ENCODE assay signal across 8 cellular contexts in genomic region chr3:16310486-16310885, GRCh38. TPM values are rescaled to one million over a fixed set of nuclear protein-coding genes. Genes with fewer than 3 reads are reported as not detected.
DNase-seq lines count a peak whose midpoint lies in the region; ATAC-seq and TF ChIP-seq lines count a peak whose summit lies in the region.
"Not testable (repeated sequence)": the region's sequence is repeated elsewhere in the genome, so short reads cannot be mapped to it uniquely, and the experiment has no call there.

No MANE protein-coding gene starts in this region.

- intact Hi-C loops in activated CD4-positive, alpha-beta memory T cell treated with anti-CD3 and anti-CD28 coated beads for 36 hours (cut with micrococcal nuclease); esophagus muscularis mucosa (cut with DNase I): not testable (repeated sequence)

- H3F3A ChIP-seq in smooth muscle cell (ENCODE audit: low read depth) = not testable (repeated sequence)

- WGBS in esophagus muscularis mucosa = 97% methylated on average over 7 of the region's 7 CpGs
- WGBS in smooth muscle cell (ENCODE audit: low lambda C conversion rate) = 95% methylated on average over 7 of the region's 7 CpGs

- CTCF ChIA-PET in T-cell (lab: Charles Lee) = interaction anchor here in 1 of 2 donors (0.7 kb wide), 1 partner anchor 577 kb away, joined by 7 read pairs; no protein-coding TSS in a partner anchor
- CTCF ChIA-PET in activated CD4-positive, alpha-beta memory T cell treated with anti-CD3 and anti-CD28 coated beads for 36 hours (lab: Charles Lee) = interaction anchor here (1.1 kb wide), 1 partner anchor 240 kb away, joined by 3 read pairs; no protein-coding TSS in a partner anchor

- H3K27ac ChIP-seq in CD4-positive, CD25-positive, alpha-beta regulatory T cell (ENCODE audit: insufficient read depth, low read length, poor library complexity, severe bottlenecking) = peak overlapping the region; percentile 81
- H3K27ac ChIP-seq in KOPT-K1 (ENCODE audit: low read depth, low read length, poor library complexity, severe bottlenecking) = peak overlapping the region; percentile 71
- H3K27ac ChIP-seq in esophagus muscularis mucosa (replicated peaks in 1 of 4) = peak overlapping the region; percentile 52 to 69 (median 64)
- peak overlapping the region; percentile 28 for H3K27ac ChIP-seq in smooth muscle cell (ENCODE audit: low read depth)

- H3K79me2 ChIP-seq in smooth muscle cell (ENCODE audit: low read depth) = not testable (repeated sequence)

- H3K9me3 Mint-ChIP-seq in CD4-positive, CD25-positive, alpha-beta regulatory T cell; T-cell; activated CD4-positive, alpha-beta memory T cell treated with anti-CD3 and anti-CD28 coated beads for 36 hours; activated T-cell treated with anti-CD3 and anti-CD28 coated beads, Interleukin-2, amount 50 U/mL, for 72 hours; activated naive CD8-positive, alpha-beta T cell treated with anti-CD3 and anti-CD28 coated beads for 36 hours: not testable (repeated sequence)

- not testable (repeated sequence) for H3K9me3 ChIP-seq in CD4-positive, CD25-positive, alpha-beta regulatory T cell (ENCODE audit: control insufficient read depth in 2 of 2, low read length in 2 of 2); KOPT-K1 (ENCODE audit: insufficient read depth, low read length, poor library complexity, severe bottlenecking); esophagus muscularis mucosa; smooth muscle cell (replicated peaks; ENCODE audit: low read depth)

- peaks cover 57% of the 10 kb centered on the region for H3K36me3 Mint-ChIP-seq in CD4-positive, CD25-positive, alpha-beta regulatory T cell
- peaks cover 51% of the 10 kb centered on the region for H3K36me3 Mint-ChIP-seq in T-cell
- H3K36me3 Mint-ChIP-seq in activated CD4-positive, alpha-beta memory T cell treated with anti-CD3 and anti-CD28 coated beads for 36 hours = peaks cover 51% of the 10 kb centered on the region
- peaks cover 4 to 26% of the 10 kb centered on the region in 2 donors for H3K36me3 Mint-ChIP-seq in activated T-cell treated with anti-CD3 and anti-CD28 coated beads, Interleukin-2, amount 50 U/mL, for 72 hours (ENCODE audit: insufficient read depth in 2 of 2)
- H3K36me3 Mint-ChIP-seq in activated naive CD8-positive, alpha-beta T cell treated with anti-CD3 and anti-CD28 coated beads for 36 hours = peaks cover 85% of the 10 kb centered on the region

- H3K9ac ChIP-seq in smooth muscle cell (ENCODE audit: low read depth) = not testable (repeated sequence)

- TF ChIP-seq POLR2A in esophagus muscularis mucosa (IDR thresholded peaks at IDR 0.05; ENCODE audit: low read depth) = not testable (repeated sequence)

- H3K4me3 Mint-ChIP-seq in CD4-positive, CD25-positive, alpha-beta regulatory T cell = peak overlapping the region; percentile 71 to 89 (median 82)
- H3K4me3 Mint-ChIP-seq in T-cell = peak overlapping the region in 1 of 3 donors; percentile 88
- not testable (repeated sequence) for H3K4me3 Mint-ChIP-seq in activated CD4-positive, alpha-beta memory T cell treated with anti-CD3 and anti-CD28 coated beads for 36 hours
- H3K4me3 Mint-ChIP-seq in activated T-cell treated with anti-CD3 and anti-CD28 coated beads, Interleukin-2, amount 50 U/mL, for 72 hours = peak overlapping the region; percentile 54 to 75
- peak overlapping the region; percentile 29 for H3K4me3 Mint-ChIP-seq in activated naive CD8-positive, alpha-beta T cell treated with anti-CD3 and anti-CD28 coated beads for 36 hours

- TF ChIP-seq EP300 in esophagus muscularis mucosa (IDR thresholded peaks at IDR 0.05) = not testable (repeated sequence)

- not testable (repeated sequence) for TF ChIP-seq CTCF in esophagus muscularis mucosa (IDR thresholded peaks at IDR 0.05); smooth muscle cell (IDR thresholded peaks at IDR 0.05; ENCODE audit: borderline replicate concordance, insufficient read depth, poor library complexity, severe bottlenecking)

- H3K4me1 ChIP-seq in CD4-positive, CD25-positive, alpha-beta regulatory T cell (ENCODE audit: control insufficient read depth, insufficient read depth, low read length, poor library complexity, severe bottlenecking) = peaks cover 100% of the 10 kb centered on the region
- peaks cover 7 to 40% (median 25%) of the 10 kb centered on the region in 4 donors for H3K4me1 ChIP-seq in esophagus muscularis mucosa
- H3K4me1 ChIP-seq in smooth muscle cell (ENCODE audit: low read depth) = not testable (repeated sequence)

- POLR2A ChIA-PET in T-cell (lab: Charles Lee) = not testable (repeated sequence)
- POLR2A ChIA-PET in activated CD4-positive, alpha-beta memory T cell treated with anti-CD3 and anti-CD28 coated beads for 36 hours (lab: Charles Lee) = interaction anchor here (1.1 kb wide), 1 partner anchor 46 kb away, joined by 3 read pairs; the partner anchor contains the start of genes DPH3 and OXNAD1

- H3K4me1 Mint-ChIP-seq in CD4-positive, CD25-positive, alpha-beta regulatory T cell = peaks cover 44 to 93% (median 77%) of the 10 kb centered on the region in 4 donors
- H3K4me1 Mint-ChIP-seq in T-cell = peaks cover 92 to 93% (median 93%) of the 10 kb centered on the region in 3 donors
- peaks cover 91% of the 10 kb centered on the region for H3K4me1 Mint-ChIP-seq in activated CD4-positive, alpha-beta memory T cell treated with anti-CD3 and anti-CD28 coated beads for 36 hours (ENCODE audit: low read depth)
- H3K4me1 Mint-ChIP-seq in activated T-cell treated with anti-CD3 and anti-CD28 coated beads, Interleukin-2, amount 50 U/mL, for 72 hours (ENCODE audit: low read depth) = peaks cover 94% of the 10 kb centered on the region
- H3K4me1 Mint-ChIP-seq in activated naive CD8-positive, alpha-beta T cell treated with anti-CD3 and anti-CD28 coated beads for 36 hours = peaks cover 87% of the 10 kb centered on the region

- ATAC-seq in CD4-positive, CD25-positive, alpha-beta regulatory T cell (ENCODE audit: low read depth in 2 of 2); T-cell (replicated peaks in 1 of 4); activated T-cell treated with anti-CD3 and anti-CD28 coated beads, Interleukin-2, amount 50 U/mL, for 72 hours (replicated peaks in 1 of 2): not testable (repeated sequence)

- H3K27me3 ChIP-seq in CD4-positive, CD25-positive, alpha-beta regulatory T cell (ENCODE audit: control insufficient read depth, insufficient read depth, low read length); esophagus muscularis mucosa; smooth muscle cell (ENCODE audit: low read depth): not testable (repeated sequence)

- not testable (repeated sequence) for H3K4me2 ChIP-seq in smooth muscle cell

- not testable (repeated sequence) for DNase-seq in CD4-positive, CD25-positive, alpha-beta regulatory T cell; activated T-cell treated with anti-CD3 and anti-CD28 coated beads, Interleukin-2, amount 50 U/mL, for 72 hours; activated naive CD8-positive, alpha-beta T cell treated with anti-CD3 and anti-CD28 coated beads for 36 hours; smooth muscle cell (lab: John Stamatoyannopoulos, UW; ENCODE audit: unreplicated experiment)
- DNase-seq in T-cell (peak in 1 of 34 experiments; percentile 12), esophagus muscularis mucosa (ENCODE audit: extremely low spot score) (peak; percentile 64)
- DNase-seq in activated CD4-positive, alpha-beta memory T cell treated with anti-CD3 and anti-CD28 coated beads for 36 hours = peak; percentile 9

- peaks cover 18% of the 10 kb centered on the region for H3K36me3 ChIP-seq in CD4-positive, CD25-positive, alpha-beta regulatory T cell (ENCODE audit: control insufficient read depth, insufficient read depth, low read length)
- peaks cover 43% of the 10 kb centered on the region for H3K36me3 ChIP-seq in KOPT-K1 (ENCODE audit: insufficient read depth, low read length)
- peaks cover 0 to 38% (median 16%) of the 10 kb centered on the region in 4 donors for H3K36me3 ChIP-seq in esophagus muscularis mucosa
- not testable (repeated sequence) for H3K36me3 ChIP-seq in smooth muscle cell (ENCODE audit: low read depth)

- H4K20me1 ChIP-seq in smooth muscle cell (ENCODE audit: low read depth) = not testable (repeated sequence)

- peak overlapping the region; percentile 67 for H3K4me3 ChIP-seq in CD4-positive, CD25-positive, alpha-beta regulatory T cell (ENCODE audit: low read depth, low read length)
- H3K4me3 ChIP-seq in esophagus muscularis mucosa, smooth muscle cell: not testable (repeated sequence)

- not testable (repeated sequence) for H2AFZ ChIP-seq in smooth muscle cell (ENCODE audit: low read depth)

- H3K27ac Mint-ChIP-seq in CD4-positive, CD25-positive, alpha-beta regulatory T cell = peak overlapping the region in 2 of 3 donors; percentile 89 to 93
- H3K27ac Mint-ChIP-seq in T-cell = peak overlapping the region; percentile 98 to 99
- peak overlapping the region; percentile 84 for H3K27ac Mint-ChIP-seq in activated CD4-positive, alpha-beta memory T cell treated with anti-CD3 and anti-CD28 coated beads for 36 hours
- peak overlapping the region; percentile 89 for H3K27ac Mint-ChIP-seq in activated T-cell treated with anti-CD3 and anti-CD28 coated beads, Interleukin-2, amount 50 U/mL, for 72 hours
- peak overlapping the region; percentile 96 for H3K27ac Mint-ChIP-seq in activated naive CD8-positive, alpha-beta T cell treated with anti-CD3 and anti-CD28 coated beads for 36 hours

- H3K27me3 Mint-ChIP-seq in CD4-positive, CD25-positive, alpha-beta regulatory T cell; T-cell; activated CD4-positive, alpha-beta memory T cell treated with anti-CD3 and anti-CD28 coated beads for 36 hours; activated T-cell treated with anti-CD3 and anti-CD28 coated beads, Interleukin-2, amount 50 U/mL, for 72 hours (ENCODE audit: low read depth); activated naive CD8-positive, alpha-beta T cell treated with anti-CD3 and anti-CD28 coated beads for 36 hours: not testable (repeated sequence)

RNA-seq across cellular contexts. Expression of gene OXNAD1, which starts 45.5 kb away (rescaled TPM):
- 109 TPM for total RNA-seq in CD4-positive, CD25-positive, alpha-beta regulatory T cell
- polyA plus RNA-seq in CD4-positive, CD25-positive, alpha-beta regulatory T cell = 10 to 100 TPM; 31.1 to 67.1 (median 50.4) TPM
- total RNA-seq in T-cell = 100 to 1,000 TPM in 3 of 5 donors, 10 to 100 TPM in 2; 78.5 to 218 (median 101) TPM
- total RNA-seq in activated CD4-positive, alpha-beta memory T cell treated with anti-CD3 and anti-CD28 coated beads for 36 hours = 10 to 100 TPM; 23.5 to 24.0 TPM
- total RNA-seq in activated T-cell treated with anti-CD3 and anti-CD28 coated beads, Interleukin-2, amount 50 U/mL, for 72 hours = 10 to 100 TPM; 34.3 to 52.0 TPM
- 10 to 100 TPM; 37.9 to 41.8 TPM for total RNA-seq in activated naive CD8-positive, alpha-beta T cell treated with anti-CD3 and anti-CD28 coated beads for 36 hours
- 10 to 100 TPM in 2 of 4 donors, 1 to 10 TPM in 2; 6.7 to 13.3 (median 10.2) TPM for total RNA-seq in esophagus muscularis mucosa
- 13.3 and 15.7 TPM in 2 replicates for total RNA-seq in smooth muscle cell
- 9.2 and 12.4 TPM in 2 replicates for polyA plus RNA-seq in smooth muscle cell

RNA-seq across cellular contexts. Expression of gene DPH3, which starts 45.7 kb away (rescaled TPM):
- total RNA-seq in CD4-positive, CD25-positive, alpha-beta regulatory T cell = 20.0 TPM
- 10 to 100 TPM; 19.6 to 30.0 (median 22.5) TPM for polyA plus RNA-seq in CD4-positive, CD25-positive, alpha-beta regulatory T cell
- 10 to 100 TPM; 13.1 to 19.0 (median 14.4) TPM for total RNA-seq in T-cell
- 10 to 100 TPM; 23.4 TPM for total RNA-seq in activated CD4-positive, alpha-beta memory T cell treated with anti-CD3 and anti-CD28 coated beads for 36 hours
- 10 to 100 TPM; 23.4 to 26.1 TPM for total RNA-seq in activated T-cell treated with anti-CD3 and anti-CD28 coated beads, Interleukin-2, amount 50 U/mL, for 72 hours
- total RNA-seq in activated naive CD8-positive, alpha-beta T cell treated with anti-CD3 and anti-CD28 coated beads for 36 hours = 10 to 100 TPM; 28.2 to 28.7 TPM
- 10 to 100 TPM; 27.2 to 50.7 (median 37.6) TPM for total RNA-seq in esophagus muscularis mucosa
- total RNA-seq in smooth muscle cell = 42.9 and 44.7 TPM in 2 replicates
- 69.5 and 78.8 TPM in 2 replicates for polyA plus RNA-seq in smooth muscle cell

Comparison
In these comparisons a context has a peak if more than half of its experiments do, and no peak if none do; other contexts are left out.
1. H3K27ac ChIP-seq: peak in every context shown above with its lines; median percentile 81 in CD4-positive, CD25-positive, alpha-beta regulatory T cell; 71 in KOPT-K1; 64 in esophagus muscularis mucosa; 28 in smooth muscle cell.